ENCODE assay signal across 8 cellular contexts in the genomic region with DNA sequence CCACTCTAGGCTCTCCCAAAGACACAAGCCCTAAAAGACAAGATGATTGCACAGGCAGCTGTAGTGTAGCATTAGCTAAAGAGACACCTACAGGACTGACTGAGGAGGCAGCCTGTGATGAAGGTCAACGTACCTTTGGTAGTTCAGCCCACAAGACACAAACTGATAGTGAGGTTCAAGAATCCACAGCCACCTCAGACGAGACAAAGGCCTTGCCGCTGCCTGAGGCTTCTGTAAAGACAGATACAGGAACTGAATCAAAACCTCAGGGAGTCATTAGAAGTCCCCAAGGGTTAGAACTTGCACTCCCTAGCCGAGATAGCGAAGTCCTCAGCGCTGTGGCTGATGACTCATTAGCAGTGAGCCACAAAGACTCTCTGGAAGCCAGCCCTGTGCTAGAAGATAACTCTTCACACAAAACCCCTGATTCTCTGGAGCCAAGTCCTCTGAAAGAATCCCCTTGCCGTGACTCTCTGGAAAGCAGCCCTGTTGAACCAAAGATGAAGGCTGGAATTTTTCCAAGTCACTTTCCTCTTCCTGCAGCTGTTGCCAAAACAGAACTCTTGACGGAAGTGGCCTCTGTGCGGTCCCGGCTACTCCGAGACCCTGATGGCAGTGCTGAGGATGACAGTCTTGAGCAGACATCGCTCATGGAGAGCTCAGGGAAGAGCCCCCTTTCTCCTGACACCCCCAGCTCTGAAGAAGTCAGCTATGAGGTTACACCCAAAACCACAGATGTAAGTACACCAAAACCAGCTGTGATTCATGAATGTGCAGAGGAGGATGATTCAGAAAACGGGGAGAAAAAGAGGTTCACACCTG.
DNase-seq lines count a peak whose midpoint lies in the region; ATAC-seq, FAIRE-seq and TF ChIP-seq lines count a peak whose summit lies in the region.

No MANE protein-coding gene starts in this region.

- intact Hi-C loops in activated CD8-positive, alpha-beta T cell treated with anti-CD3 and anti-CD28 coated beads for 36 hours (cut with micrococcal nuclease) = no loop called here

- H4K20me1 ChIP-seq in MM.1S (ENCODE audit: insufficient read depth, low read length) = no peaks in the 10 kb centered on the region

- H3K27me3 Mint-ChIP-seq in activated CD8-positive, alpha-beta T cell treated with anti-CD3 and anti-CD28 coated beads for 36 hours = peaks cover 38% of the 10 kb centered on the region

- H3K9me2 ChIP-seq in MM.1S (replicated peaks; ENCODE audit: insufficient read depth, low read length) = no peaks in the 10 kb centered on the region

- H3K4me3 ChIP-seq in HEK293 (ENCODE audit: low read depth, low read length) = no peak overlapping the region
- no peak overlapping the region for H3K4me3 ChIP-seq in MM.1S (ENCODE audit: low read length)
- no peak overlapping the region for H3K4me3 ChIP-seq in small intestine (ENCODE audit: low read depth in 1 of 2, low read length in 2 of 2)

- H3K9me3 Mint-ChIP-seq in activated CD8-positive, alpha-beta T cell treated with anti-CD3 and anti-CD28 coated beads for 36 hours = peaks cover 28% of the 10 kb centered on the region

- peaks cover 8% of the 10 kb centered on the region; the same call in 1 of the 2 replicates for H3F3A ChIP-seq in MM.1S (ENCODE audit: insufficient read depth, low read length)

- no peak overlapping the region for H3K9ac ChIP-seq in MM.1S (ENCODE audit: low read length)

- CTCF ChIA-PET in HEK293 (lab: Yijun Ruan, JAX) = interaction anchor here (0.5 to 1.0 kb wide), 4 partner anchors 12 to 333 kb away, joined by 3 to 5 read pairs (median 3); no protein-coding TSS in a partner anchor
- CTCF ChIA-PET in activated CD8-positive, alpha-beta T cell treated with anti-CD3 and anti-CD28 coated beads for 36 hours (lab: Charles Lee) = interaction anchor here (0.6 to 1.1 kb wide), 3 partner anchors 18 to 199 kb away, joined by 3 read pairs; no protein-coding TSS in a partner anchor

- peak overlapping the region; percentile 42 for H3K4me3 Mint-ChIP-seq in activated CD8-positive, alpha-beta T cell treated with anti-CD3 and anti-CD28 coated beads for 36 hours

- WGBS in small intestine, 3 donors = 50 to 62% (median 51%) methylated on average over 13 of the region's 13 CpGs

- ATAC-seq in activated CD8-positive, alpha-beta T cell treated with anti-CD3 and anti-CD28 coated beads for 36 hours = peak; percentile 93

- no peak for FAIRE-seq in small intestine (lab: Jason Lieb, UNC)

- no peaks in the 10 kb centered on the region for H3K79me2 ChIP-seq in MM.1S (ENCODE audit: low read length)

- peaks cover 19% of the 10 kb centered on the region for H3K36me3 Mint-ChIP-seq in activated CD8-positive, alpha-beta T cell treated with anti-CD3 and anti-CD28 coated beads for 36 hours (ENCODE audit: low read depth)

- H3K4me1 Mint-ChIP-seq in activated CD8-positive, alpha-beta T cell treated with anti-CD3 and anti-CD28 coated beads for 36 hours (ENCODE audit: low read depth) = peaks cover 32% of the 10 kb centered on the region

- POLR2A ChIA-PET in HEK293 (lab: Yijun Ruan, JAX) = no interaction called here
- POLR2A ChIA-PET in activated CD8-positive, alpha-beta T cell treated with anti-CD3 and anti-CD28 coated beads for 36 hours (lab: Charles Lee) = interaction anchor here (1.2 kb wide), 1 partner anchor 56 kb away, joined by 3 read pairs; no protein-coding TSS in a partner anchor

- H3K9me3 ChIP-seq in HEK293 (ENCODE audit: control insufficient read depth, insufficient read depth, low read depth, low read length) (no peaks in the 10 kb centered on the region), MM.1S (replicated peaks; ENCODE audit: insufficient read depth, low read length) (no peaks in the 10 kb centered on the region), small intestine (ENCODE audit: control insufficient read depth, low read depth) (no peaks in the 10 kb centered on the region)

- H3K36me3 ChIP-seq in HEK293 (ENCODE audit: control insufficient read depth in 2 of 2, insufficient read depth in 1 of 2, low read length in 2 of 2) = no peaks in the 10 kb centered on the region
- no peaks in the 10 kb centered on the region for H3K36me3 ChIP-seq in MM.1S (replicated peaks; ENCODE audit: insufficient read depth, low read length)
- H3K36me3 ChIP-seq in small intestine (ENCODE audit: control insufficient read depth in 2 of 2, insufficient read depth in 2 of 2, low read length in 2 of 2) = no peaks in the 10 kb centered on the region

- no peak overlapping the region for H3K4me2 ChIP-seq in MM.1S (ENCODE audit: low read depth, low read length)

- DNase-seq in MM.1S = peak; percentile 30
- peak; percentile 90 for DNase-seq in activated CD8-positive, alpha-beta T cell treated with anti-CD3 and anti-CD28 coated beads for 36 hours
- peak; percentile 65 for DNase-seq in fibroblast of gingiva (ENCODE audit: low read depth)
- peak; percentile 37 for DNase-seq in small intestine
- DNase-seq in NCI-H2196 treated with DMSO at 0.1 percent for 48 hours (lab: John Stamatoyannopoulos, UW; ENCODE audit: unreplicated experiment) = no peak
- DNase-seq in NCI-H2227 treated with DMSO at 0.1 percent for 48 hours (lab: John Stamatoyannopoulos, UW) = no peak

- H3K27ac Mint-ChIP-seq in activated CD8-positive, alpha-beta T cell treated with anti-CD3 and anti-CD28 coated beads for 36 hours = peak overlapping the region; percentile 92

- H3K4me1 ChIP-seq in HEK293 (ENCODE audit: control insufficient read depth, insufficient read depth, low read length) (no peaks in the 10 kb centered on the region), MM.1S (ENCODE audit: low read length) (peaks cover 7% of the 10 kb centered on the region), small intestine (ENCODE audit: control insufficient read depth in 2 of 2, insufficient read depth in 1 of 2, low read depth in 1 of 2, low read length in 1 of 2) (no peaks in the 10 kb centered on the region)

- H2AFZ ChIP-seq in MM.1S (ENCODE audit: low read length) = no peak overlapping the region

- no peaks in the 10 kb centered on the region for H3K27me3 ChIP-seq in MM.1S (replicated peaks; ENCODE audit: insufficient read depth, low read length)
- no peaks in the 10 kb centered on the region for H3K27me3 ChIP-seq in small intestine (ENCODE audit: control insufficient read depth in 2 of 2, insufficient read depth in 2 of 2, low read length in 2 of 2)

- H3K27ac ChIP-seq in HEK293 (ENCODE audit: extremely low read depth, low read depth, low read length) (peak overlapping the region; percentile 24; the same call in 1 of the 2 replicates), MM.1S (ENCODE audit: low read length) (no peak overlapping the region), small intestine (ENCODE audit: low read depth in 1 of 2, low read length in 1 of 2) (no peak overlapping the region)

- peak; percentile 41 for TF ChIP-seq CTCF in GM12873 (IDR thresholded peaks at IDR 0.05; ENCODE audit: insufficient read depth, low read depth, low read length, missing control alignments)
- TF ChIP-seq CTCF in HEK293 (tag by site-specific recombination; IDR thresholded peaks at IDR 0.05) = no peak
- 0 out of 2 replicates have a peak, but pooled peaks have one; percentile 6 for TF ChIP-seq CTCF in MM.1S (IDR thresholded peaks at IDR 0.05; ENCODE audit: low read length)
- TF ChIP-seq CTCF in activated CD8-positive, alpha-beta T cell treated with anti-CD3 and anti-CD28 coated beads for 36 hours (IDR thresholded peaks at IDR 0.05) = peak; percentile 41

TF ChIP-seq in HEK293, 187 proteins besides CTCF, POLR2A, EP300 and RAD21:
- TF ChIP-seq ZNF623 (tag by site-specific recombination; IDR thresholded peaks at IDR 0.05) (no peak), ZBTB48 (tag by site-specific recombination; IDR thresholded peaks at IDR 0.05) (0 out of 2 replicates have a peak, but pooled peaks have one; percentile 27), FEZF1 (tag by site-specific recombination; IDR thresholded peaks at IDR 0.05) (no peak)

Comparison
In these comparisons a context has a peak if more than half of its experiments do, and no peak if none do; other contexts are left out.
1. DNase-seq: peak in MM.1S (single experiment), activated CD8-positive, alpha-beta T cell treated with anti-CD3 and anti-CD28 coated beads for 36 hours (single experiment), fibroblast of gingiva (single experiment) and small intestine (single experiment); none in NCI-H2196 treated with DMSO at 0.1 percent for 48 hours (single experiment) and NCI-H2227 treated with DMSO at 0.1 percent for 48 hours (single experiment).